Comparison of ENCODE assay signal across 21 cellular contexts in genomic region chr21:45848805-45849204, GRCh38.
"Had no signal": no experiment of that assay in that cellular context is flagged by ENCODE, and none has a peak within 500 bp of the region (broad histone marks: within the 10 kb centered on the region; RNA-seq: fewer than 3 reads in every experiment).

No MANE protein-coding gene starts in this region.

- H3K4me3 ChIP-seq: MG63 had no signal

- H3K27me3 ChIP-seq: MG63 had no signal

- DNase-seq: Karpas-422; KG1; MG63; NCI-H1436; NCI-H187; NCI-H2029; NCI-H2081 treated with DMSO at 0.1 percent for 48 hours; NCI-H2171; NCI-H345; NCI-H446 treated with DMSO at 0.1 percent for 48 hours; NCI-H510A treated with DMSO at 0.1 percent for 48 hours; NCI-H526; NCI-H748 treated with DMSO at 0.1 percent for 48 hours; NK-92 treated with Interleukin-12 subunit alpha and Interleukin-12 subunit beta, amount 100 ng/mL, for 24 hours; PC-3; SHP77; SK-N-SH; SW 1271; T-cell had no signal

- H3K36me3 ChIP-seq: MG63 had no signal

- H3K9me3 ChIP-seq: MG63, SK-N-SH had no signal

- ATAC-seq: Panc1, PC-3, T-cell had no signal

- H3K9ac ChIP-seq: SK-N-SH had no signal

- H3K4me2 ChIP-seq: SK-N-SH had no signal

- H3K27ac ChIP-seq: RWPE1 had no signal
